21 cellular contexts compared by ENCODE assay signal in genomic region chr5:67233075-67233474, GRCh38. TPM values are rescaled to one million over a fixed set of nuclear protein-coding genes. Genes with fewer than 3 reads are reported as not detected.
DNase-seq lines count a peak whose midpoint lies in the region; TF ChIP-seq lines count a peak whose summit lies in the region.
"Had no signal": no experiment of that assay in that cellular context is flagged by ENCODE, and none has a peak within 500 bp of the region (broad histone marks: within the 10 kb centered on the region; RNA-seq: fewer than 3 reads in every experiment).

No MANE protein-coding gene starts in this region.

- peaks cover 9% of the 10 kb centered on the region; the same call in 1 of the 2 replicates for H3K4me1 ChIP-seq in iPS-20b (ENCODE audit: insufficient read depth, low read length)

- H3K9me3 ChIP-seq in iPS-20b (ENCODE audit: insufficient read depth, low read depth, low read length): peaks cover 8% of the 10 kb centered on the region; the same call in 1 of the 2 replicates
- H3K9me3 ChIP-seq: upper lobe of left lung had no signal

- H3K4me3 ChIP-seq in brain microvascular endothelial cell (ENCODE audit: low read depth, low read length) (no peak overlapping the region), iPS-20b (ENCODE audit: low read length) (peak overlapping the region; percentile 9; the same call in 1 of the 2 replicates)
- H3K4me3 ChIP-seq: right atrium auricular region, upper lobe of left lung had no signal

- H3K36me3 ChIP-seq in brain microvascular endothelial cell (replicated peaks) (no peaks in the 10 kb centered on the region), iPS-20b (ENCODE audit: insufficient read depth, low read depth, low read length) (no peaks in the 10 kb centered on the region)
- H3K36me3 ChIP-seq: right atrium auricular region, upper lobe of left lung had no signal

- TF ChIP-seq CTCF in brain microvascular endothelial cell (IDR thresholded peaks at IDR 0.05; ENCODE audit: low read depth, low read length, missing control alignments): no peak

- H3K27me3 ChIP-seq in brain microvascular endothelial cell (replicated peaks) (no peaks in the 10 kb centered on the region), iPS-20b (ENCODE audit: insufficient read depth, low read length) (peaks cover 12% of the 10 kb centered on the region; the same call in 1 of the 2 replicates)
- H3K27me3 ChIP-seq: right atrium auricular region, upper lobe of left lung had no signal

- no peak overlapping the region for H3K9ac ChIP-seq in iPS-20b (ENCODE audit: low read depth, low read length)

- H3K27ac ChIP-seq in brain microvascular endothelial cell (no peak overlapping the region), iPS-20b (ENCODE audit: low read length) (no peak overlapping the region)
- H3K27ac ChIP-seq: right atrium auricular region, upper lobe of left lung had no signal

- peak; percentile 69 for DNase-seq in Daoy (ENCODE audit: low read depth)
- peak; percentile 40 for DNase-seq in M059J (ENCODE audit: low read depth)
- peak; percentile 41 for DNase-seq in brain microvascular endothelial cell
- DNase-seq in NCI-H2196 treated with DMSO at 0.1 percent for 48 hours (lab: John Stamatoyannopoulos, UW; ENCODE audit: unreplicated experiment): no peak
- DNase-seq in NCI-H1436 treated with DMSO at 0.1 percent for 48 hours (lab: John Stamatoyannopoulos, UW): no peak
- DNase-seq in NCI-H2196 (lab: John Stamatoyannopoulos, UW; ENCODE audit: unreplicated experiment): no peak
- no peak for DNase-seq in NCI-H146 treated with DMSO at 0.1 percent for 48 hours (lab: John Stamatoyannopoulos, UW; ENCODE audit: unreplicated experiment)
- DNase-seq: ACHN; activated CD4-positive, alpha-beta T cell treated with anti-CD3 and anti-CD28 coated beads for 4 hours; activated naive CD4-positive, alpha-beta T cell; CD4-positive, CD25-positive, alpha-beta regulatory T cell; cortex of kidney; head of caudate nucleus; NCI-H2029; NCI-H510A; Right ventricle myocardium superior; stimulated activated naive CD8-positive, alpha-beta T cell treated with anti-CD3 and anti-CD28 coated beads, Interleukin-15, Interleukin-2, amounts not matched to agents 100 U/mL and 50 U/mL, for 24 hours; upper lobe of left lung had no signal

- in situ Hi-C loops in brain microvascular endothelial cell (cut with HindIII; ENCODE audit: low pct_ligation_motif_present, low sequenced_read_pairs): no loop called here

RNA-seq across cellular contexts. Expression of gene CD180, which starts 36.5 kb away (rescaled TPM):
- total RNA-seq in Daoy (2014; rRNA removed; shearing (Covaris generic)): not detected in 2 replicates
- total RNA-seq in M059J (2014; rRNA removed; shearing (Covaris generic)): 0.05 and 0.07 TPM in 2 replicates
- total RNA-seq: CD4-positive, CD25-positive, alpha-beta regulatory T cell; epithelial cell of proximal tubule had no signal

Comparison
In these comparisons a context has a peak if more than half of its experiments do, and no peak if none do; other contexts are left out.
1. DNase-seq: peak in Daoy (single experiment), M059J (single experiment) and brain microvascular endothelial cell (single experiment); none in NCI-H2196 treated with DMSO at 0.1 percent for 48 hours (single experiment), NCI-H1436 treated with DMSO at 0.1 percent for 48 hours (single experiment), NCI-H2196 (single experiment) and NCI-H146 treated with DMSO at 0.1 percent for 48 hours (single experiment).